Comparison of ENCODE assay signal across 1 cellular context in genomic region chr22:29313126-29314071, GRCh38.
A peak's percentile ranks its signal among the peaks of the same experiment; 100 is the strongest.
TF ChIP-seq lines count a peak whose summit lies in the region.

No MANE protein-coding gene starts in this region.

TF ChIP-seq in GM23338, 12 proteins besides CTCF, POLR2A, EP300 and RAD21:
- TF ChIP-seq REST (IDR thresholded peaks at IDR 0.05; ENCODE audit: unreplicated experiment), result no peak
- TF ChIP-seq CREB1 (CRISPR knock-in tag; IDR thresholded peaks at IDR 0.05; ENCODE audit: low read depth), result peak; percentile 71
